8 cellular contexts compared by ENCODE assay signal in genomic region chr14:103847439-103847953, GRCh38. TPM values are rescaled to one million over a fixed set of nuclear protein-coding genes. Genes with fewer than 3 reads are reported as not detected.
A peak's percentile ranks its signal among the peaks of the same experiment; 100 is the strongest.
DNase-seq lines count a peak whose midpoint lies in the region; ATAC-seq and TF ChIP-seq lines count a peak whose summit lies in the region.

A gene with protein sequence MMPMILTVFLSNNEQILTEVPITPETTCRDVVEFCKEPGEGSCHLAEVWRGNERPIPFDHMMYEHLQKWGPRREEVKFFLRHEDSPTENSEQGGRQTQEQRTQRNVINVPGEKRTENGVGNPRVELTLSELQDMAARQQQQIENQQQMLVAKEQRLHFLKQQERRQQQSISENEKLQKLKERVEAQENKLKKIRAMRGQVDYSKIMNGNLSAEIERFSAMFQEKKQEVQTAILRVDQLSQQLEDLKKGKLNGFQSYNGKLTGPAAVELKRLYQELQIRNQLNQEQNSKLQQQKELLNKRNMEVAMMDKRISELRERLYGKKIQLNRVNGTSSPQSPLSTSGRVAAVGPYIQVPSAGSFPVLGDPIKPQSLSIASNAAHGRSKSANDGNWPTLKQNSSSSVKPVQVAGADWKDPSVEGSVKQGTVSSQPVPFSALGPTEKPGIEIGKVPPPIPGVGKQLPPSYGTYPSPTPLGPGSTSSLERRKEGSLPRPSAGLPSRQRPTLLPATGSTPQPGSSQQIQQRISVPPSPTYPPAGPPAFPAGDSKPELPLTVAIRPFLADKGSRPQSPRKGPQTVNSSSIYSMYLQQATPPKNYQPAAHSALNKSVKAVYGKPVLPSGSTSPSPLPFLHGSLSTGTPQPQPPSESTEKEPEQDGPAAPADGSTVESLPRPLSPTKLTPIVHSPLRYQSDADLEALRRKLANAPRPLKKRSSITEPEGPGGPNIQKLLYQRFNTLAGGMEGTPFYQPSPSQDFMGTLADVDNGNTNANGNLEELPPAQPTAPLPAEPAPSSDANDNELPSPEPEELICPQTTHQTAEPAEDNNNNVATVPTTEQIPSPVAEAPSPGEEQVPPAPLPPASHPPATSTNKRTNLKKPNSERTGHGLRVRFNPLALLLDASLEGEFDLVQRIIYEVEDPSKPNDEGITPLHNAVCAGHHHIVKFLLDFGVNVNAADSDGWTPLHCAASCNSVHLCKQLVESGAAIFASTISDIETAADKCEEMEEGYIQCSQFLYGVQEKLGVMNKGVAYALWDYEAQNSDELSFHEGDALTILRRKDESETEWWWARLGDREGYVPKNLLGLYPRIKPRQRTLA (minus strand): TSS chr14:103847575. CDS start chr14:103847307, 268 bp downstream.

- DNase-seq in NCI-H1092 (lab: John Stamatoyannopoulos, UW) (peak; percentile 86), T-helper 1 cell (peak; percentile 87 to 94 (median 90)), adrenal gland (peak; percentile 92 to 97 (median 94)), heart right ventricle (peak; percentile 93 to 97), posterior vena cava (ENCODE audit: low spot score) (peak; percentile 97), upper lobe of left lung (peak; percentile 88 to 99)

- 0 to 1% (median 0%) methylated on average over 25 to 73 of the region's 73 CpGs; no CpG with 5 or more reads in 1 of the 4 donors for WGBS in adrenal gland, 4 donors
- WGBS in heart right ventricle, 2 donors, result 0% methylated on average over 45 to 72 of the region's 73 CpGs
- 0% methylated on average over 23 of the region's 73 CpGs; no CpG with 5 or more reads in 1 of the 2 donors for WGBS in upper lobe of left lung, 2 donors

- intact Hi-C loops in adrenal gland (cut with DNase I) (loop anchor here in 1 of 2 donors (5.0 kb wide), 1 partner anchor 35 kb away; no protein-coding TSS in a partner anchor), heart right ventricle (cut with DNase I) (loop anchor here in 4 of 10 donors (1.0 to 10.0 kb wide), 6 partner anchors 27 to 793 kb away; partner anchors contain the start of gene CDC42BPB (in 1 of the 4)), posterior vena cava (cut with DNase I) (no loop called here)

- no peaks in the 10 kb centered on the region for H3K9me3 ChIP-seq in adrenal gland (replicated peaks in 1 of 3)
- no peaks in the 10 kb centered on the region for H3K9me3 ChIP-seq in heart right ventricle
- H3K9me3 ChIP-seq in upper lobe of left lung, result no peaks in the 10 kb centered on the region

- ATAC-seq in HG02571 (IDR thresholded peaks at IDR 0.05; ENCODE audit: unreplicated experiment) (peak; percentile 94), heart right ventricle (peak; percentile 93 to 98 (median 96)), upper lobe of left lung (ENCODE audit: low FRiP score in 2 of 2) (peak; percentile 97 to 98)

- TF ChIP-seq POLR2A in GM10847 (IDR thresholded peaks at IDR 0.05; ENCODE audit: extremely low read depth, insufficient read length) (peak; percentile 55), adrenal gland (IDR thresholded peaks at IDR 0.05) (peak; percentile 63 to 82), upper lobe of left lung (IDR thresholded peaks at IDR 0.05) (peak in 2 of 4 donors; percentile 27 to 72)

- TF ChIP-seq CTCF in adrenal gland (IDR thresholded peaks at IDR 0.05), result no peak
- TF ChIP-seq CTCF in heart right ventricle (IDR thresholded peaks at IDR 0.05), result no peak
- peak in 2 of 6 experiments; percentile 8 to 42 for TF ChIP-seq CTCF in upper lobe of left lung (IDR thresholded peaks at IDR 0.05)

- H3K4me1 ChIP-seq in adrenal gland (replicated peaks in 1 of 2), result peaks cover 16 to 28% of the 10 kb centered on the region in 2 donors
- H3K4me1 ChIP-seq in heart right ventricle, result peaks cover 3 to 52% (median 26%) of the 10 kb centered on the region in 9 donors
- H3K4me1 ChIP-seq in upper lobe of left lung, result peaks cover 14 to 23% (median 20%) of the 10 kb centered on the region in 4 donors

- H3K27ac ChIP-seq in adrenal gland (peak within 1 kb of the TSS in 4 of 5 donors; percentile 18 to 98 (median 86)), heart right ventricle (peak within 1 kb of the TSS; percentile 63 to 95 (median 92)), upper lobe of left lung (peak within 1 kb of the TSS; percentile 83 to 90 (median 84))

- H3K36me3 ChIP-seq in adrenal gland (replicated peaks in 1 of 2) (no peaks in the 10 kb centered on the region), heart right ventricle (peaks cover 0 to 17% (median 0%) of the 10 kb centered on the region in 9 donors), upper lobe of left lung (no peaks in the 10 kb centered on the region)

- TF ChIP-seq EP300 in upper lobe of left lung (IDR thresholded peaks at IDR 0.05), result no peak

- H3K4me3 ChIP-seq in adrenal gland, result peak within 1 kb of the TSS; percentile 1 to 99 (median 28)
- peak within 1 kb of the TSS; percentile 71 to 93 (median 82) for H3K4me3 ChIP-seq in heart right ventricle
- peak within 1 kb of the TSS; percentile 68 to 89 (median 81) for H3K4me3 ChIP-seq in upper lobe of left lung

- H3K27me3 ChIP-seq in adrenal gland (no peaks in the 10 kb centered on the region), heart right ventricle (peaks cover 0 to 34% (median 0%) of the 10 kb centered on the region in 7 donors), upper lobe of left lung (no peaks in the 10 kb centered on the region)

RNA-seq across cellular contexts. Expression of the gene that starts here (rescaled TPM):
- total RNA-seq in adrenal gland (10 to 100 TPM in 7 of 8 donors, 1 to 10 TPM in 1; 9.6 to 42.4 (median 22.6) TPM), heart right ventricle (100 to 1,000 TPM in 2 of 10 donors, 10 to 100 TPM in 8; 64.8 to 124 (median 77.0) TPM), posterior vena cava (10 to 100 TPM; 17.8 to 29.6 TPM), upper lobe of left lung (100 to 1,000 TPM in 1 of 6 donors, 10 to 100 TPM in 5; 37.0 to 117 (median 71.1) TPM)
- polyA plus RNA-seq in adrenal gland (10 to 100 TPM; 14.6 to 24.8 (median 17.0) TPM), heart right ventricle (10 to 100 TPM; 21.6 to 70.2 TPM)

Comparison
In these comparisons a context has a peak if more than half of its experiments do, and no peak if none do; other contexts are left out.
1. Peak in every context shown above with its lines: DNase-seq, ATAC-seq, H3K4me3 ChIP-seq and H3K27ac ChIP-seq.
2. H3K4me3 ChIP-seq: peak in every context shown above with its lines; median percentile 82 in heart right ventricle; 81 in upper lobe of left lung; 28 in adrenal gland.